Comparison of ENCODE assay signal across 9 cellular contexts in genomic region chr4:22434895-22435294, GRCh38.
A peak's percentile ranks its signal among the peaks of the same experiment; 100 is the strongest.
DNase-seq lines count a peak whose midpoint lies in the region; ATAC-seq and TF ChIP-seq lines count a peak whose summit lies in the region.
"Had no signal": no experiment of that assay in that cellular context is flagged by ENCODE, and none has a peak within 500 bp of the region (broad histone marks: within the 10 kb centered on the region; RNA-seq: fewer than 3 reads in every experiment).

No MANE protein-coding gene starts in this region.

- peak; percentile 92 for ATAC-seq in mucosa of descending colon

- H3K9me3 Mint-ChIP-seq in T-helper 2 cell treated with Interferon-gamma antibody and Interleukin-4, amounts not matched to agents 5 μg/mL and 100 μg/mL, for 36 hours = no peaks in the 10 kb centered on the region

- H3K36me3 ChIP-seq in mucosa of descending colon (ENCODE audit: low read depth) (no peaks in the 10 kb centered on the region), spleen (no peaks in the 10 kb centered on the region)

- no peaks in the 10 kb centered on the region for H3K27me3 ChIP-seq in spleen (replicated peaks in 1 of 7)

- peak; percentile 1 for DNase-seq in NCI-H510A treated with DMSO at 0.1 percent for 48 hours (lab: John Stamatoyannopoulos, UW)
- no peak for DNase-seq in NCI-H510A (lab: John Stamatoyannopoulos, UW)
- DNase-seq in NAMALWA (ENCODE audit: low spot score) = peak; percentile 42
- peak; percentile 53 for DNase-seq in ecto neural progenitor cell (ENCODE audit: low spot score)
- peak in 1 of 3 donors; percentile 71 for DNase-seq in mucosa of descending colon
- DNase-seq in spleen = no peak
- no peak for DNase-seq in T-helper 2 cell treated with Interferon-gamma antibody and Interleukin-4, amounts not matched to agents 5 μg/mL and 100 μg/mL, for 36 hours (ENCODE audit: low spot score)
- no peak for DNase-seq in GF-D8 (lab: John Stamatoyannopoulos, UW)
- DNase-seq: CD4-positive, CD25-positive, alpha-beta regulatory T cell had no signal

- H3K4me1 ChIP-seq in mucosa of descending colon (ENCODE audit: low read depth) (no peaks in the 10 kb centered on the region), spleen (no peaks in the 10 kb centered on the region)

- no peak overlapping the region for H3K4me3 Mint-ChIP-seq in T-helper 2 cell treated with Interferon-gamma antibody and Interleukin-4, amounts not matched to agents 5 μg/mL and 100 μg/mL, for 36 hours
- H3K4me3 Mint-ChIP-seq: CD4-positive, CD25-positive, alpha-beta regulatory T cell had no signal

- H3K36me3 Mint-ChIP-seq in T-helper 2 cell treated with Interferon-gamma antibody and Interleukin-4, amounts not matched to agents 5 μg/mL and 100 μg/mL, for 36 hours (ENCODE audit: low read depth) = peaks cover 21% of the 10 kb centered on the region
- H3K36me3 Mint-ChIP-seq: CD4-positive, CD25-positive, alpha-beta regulatory T cell had no signal

- TF ChIP-seq CTCF in mucosa of descending colon (IDR thresholded peaks at IDR 0.05) (no peak), spleen (IDR thresholded peaks at IDR 0.05 in 8 of 11, conservative IDR thresholded peaks at IDR 0.05 in 3 of 11) (no peak)

- peaks cover 10% of the 10 kb centered on the region for H3K4me1 Mint-ChIP-seq in T-helper 2 cell treated with Interferon-gamma antibody and Interleukin-4, amounts not matched to agents 5 μg/mL and 100 μg/mL, for 36 hours (ENCODE audit: low read depth)

- intact Hi-C loops in mucosa of descending colon (cut with DNase I, micrococcal nuclease) = no loop called here
- intact Hi-C loops in spleen (cut with DNase I; ENCODE audit: low total_unique reads) = no loop called here

- H3K9me3 ChIP-seq in mucosa of descending colon (no peaks in the 10 kb centered on the region), spleen (no peaks in the 10 kb centered on the region)

- no peak overlapping the region for H3K27ac Mint-ChIP-seq in T-helper 2 cell treated with Interferon-gamma antibody and Interleukin-4, amounts not matched to agents 5 μg/mL and 100 μg/mL, for 36 hours
- H3K27ac Mint-ChIP-seq: CD4-positive, CD25-positive, alpha-beta regulatory T cell had no signal

- H3K27ac ChIP-seq in spleen = no peak overlapping the region

- no peak overlapping the region for H3K4me3 ChIP-seq in mucosa of descending colon
- no peak overlapping the region for H3K4me3 ChIP-seq in spleen

- 30 to 48% (median 45%) methylated on average over 6 of the region's 6 CpGs for WGBS in spleen, 5 donors

- TF ChIP-seq POLR2A in spleen (IDR thresholded peaks at IDR 0.05) = no peak

- no peaks in the 10 kb centered on the region for H3K27me3 Mint-ChIP-seq in T-helper 2 cell treated with Interferon-gamma antibody and Interleukin-4, amounts not matched to agents 5 μg/mL and 100 μg/mL, for 36 hours (ENCODE audit: low read depth)
- H3K27me3 Mint-ChIP-seq: CD4-positive, CD25-positive, alpha-beta regulatory T cell had no signal

Comparison
In these comparisons a context has a peak if more than half of its experiments do, and no peak if none do; other contexts are left out.
1. DNase-seq: peak in NCI-H510A treated with DMSO at 0.1 percent for 48 hours (single experiment), NAMALWA (single experiment) and ecto neural progenitor cell (single experiment); none in NCI-H510A (single experiment), spleen (single experiment), T-helper 2 cell treated with Interferon-gamma antibody and Interleukin-4, amounts not matched to agents 5 μg/mL and 100 μg/mL, for 36 hours (single experiment) and GF-D8 (single experiment).